In genomic region chr6:7051780-7052440, GRCh38 we compare ENCODE assay signal across 8 cellular contexts. TPM values are rescaled to one million over a fixed set of nuclear protein-coding genes. Genes with fewer than 3 reads are reported as not detected.
DNase-seq lines count a peak whose midpoint lies in the region; ATAC-seq and TF ChIP-seq lines count a peak whose summit lies in the region.

No MANE protein-coding gene starts in this region.

- peaks cover 28% of the 10 kb centered on the region for H3K4me1 ChIP-seq in Loucy (ENCODE audit: insufficient read depth, low read length, poor library complexity, severe bottlenecking)
- peaks cover 9% of the 10 kb centered on the region for H3K4me1 ChIP-seq in ectodermal cell (ENCODE audit: control insufficient read depth, insufficient read depth, low read length)
- peaks cover 2% of the 10 kb centered on the region for H3K4me1 ChIP-seq in mesendoderm (ENCODE audit: control insufficient read depth, low read depth, low read length)

- H3K9ac ChIP-seq in Loucy (ENCODE audit: low read depth, low read length, poor library complexity, severe bottlenecking): peak overlapping the region; percentile 72
- H3K9ac ChIP-seq in mesendoderm (ENCODE audit: low read length): peak overlapping the region; percentile 78

- H3K4ac ChIP-seq in mesendoderm (ENCODE audit: low read depth, low read length): no peak overlapping the region

- H2AK5ac ChIP-seq in mesendoderm (ENCODE audit: low read length): no peak overlapping the region

- H3K36me3 ChIP-seq in Loucy (ENCODE audit: insufficient read depth, low read length) (no peaks in the 10 kb centered on the region), ectodermal cell (ENCODE audit: control insufficient read depth, insufficient read depth, low read length) (no peaks in the 10 kb centered on the region), mesendoderm (ENCODE audit: control insufficient read depth, insufficient read depth, low read length) (no peaks in the 10 kb centered on the region)

- H3K23ac ChIP-seq in mesendoderm (ENCODE audit: low read length): peak overlapping the region; percentile 97

- H3K9me3 ChIP-seq in Loucy (ENCODE audit: insufficient read depth, low read depth, low read length): no peaks in the 10 kb centered on the region
- no peaks in the 10 kb centered on the region for H3K9me3 ChIP-seq in ectodermal cell (ENCODE audit: control insufficient read depth, low read length)

- peak overlapping the region; percentile 75 for H3K4me2 ChIP-seq in Loucy (ENCODE audit: low read depth, low read length, poor library complexity, severe bottlenecking)
- peak overlapping the region; percentile 83 for H3K4me2 ChIP-seq in mesendoderm (ENCODE audit: low read length)

- H4K5ac ChIP-seq in mesendoderm (ENCODE audit: low read length): no peak overlapping the region

- no peak for TF ChIP-seq CTCF in Loucy (conservative IDR thresholded peaks at IDR 0.05; ENCODE audit: low read length)

- peak overlapping the region; percentile 71 for H3K18ac ChIP-seq in mesendoderm (ENCODE audit: low read length)

- H3K27me3 ChIP-seq in Loucy (ENCODE audit: insufficient read depth, low read length, poor library complexity, severe bottlenecking) (no peaks in the 10 kb centered on the region), ectodermal cell (ENCODE audit: control insufficient read depth, insufficient read depth, low read length, poor library complexity, severe bottlenecking) (peaks cover 43% of the 10 kb centered on the region), mesendoderm (ENCODE audit: insufficient read depth, low read length, poor library complexity) (no peaks in the 10 kb centered on the region)

- H3K4me3 ChIP-seq in Loucy (ENCODE audit: low read length, poor library complexity, severe bottlenecking): peak overlapping the region; percentile 82
- peak overlapping the region; percentile 49 for H3K4me3 ChIP-seq in ectodermal cell (ENCODE audit: insufficient read depth, low read depth, low read length)
- H3K4me3 ChIP-seq in mesendoderm (ENCODE audit: low read length): peak overlapping the region; percentile 67

- no peaks in the 10 kb centered on the region; the same call in 1 of the 2 replicates for H3F3A ChIP-seq in Loucy (ENCODE audit: low read depth)

- peak overlapping the region; percentile 95 for H4K8ac ChIP-seq in mesendoderm (ENCODE audit: low read depth, low read length)

- WGBS in ectodermal cell, 2 experiments: 0% methylated on average over 58 of the region's 58 CpGs
- no CpG with 5 or more reads among the region's 58 CpGs for WGBS in mesendoderm (ENCODE audit: extremely low coverage, insufficient coverage, low lambda C conversion rate)

- no peaks in the 10 kb centered on the region for H3K79me2 ChIP-seq in Loucy (ENCODE audit: insufficient read depth, low read length)
- H3K79me2 ChIP-seq in mesendoderm (ENCODE audit: control insufficient read depth, insufficient read depth, low read length): no peaks in the 10 kb centered on the region

- no peaks in the 10 kb centered on the region for H4K20me1 ChIP-seq in Loucy (ENCODE audit: insufficient read depth, low read length, poor library complexity, severe bottlenecking)

- peak; percentile 65 for DNase-seq in AG20443 (ENCODE audit: low spot score)
- DNase-seq in activated CD4-positive, alpha-beta T cell treated with anti-CD3 and anti-CD28 coated beads for 4 hours: peak; percentile 34 to 61
- DNase-seq in mesendoderm: peak; percentile 86
- peak; percentile 53 for DNase-seq in stimulated activated naive CD8-positive, alpha-beta T cell treated with anti-CD3 and anti-CD28 coated beads, Interleukin-15, Interleukin-2, amounts not matched to agents 100 U/mL and 50 U/mL, for 24 hours
- DNase-seq in superior temporal gyrus (ENCODE audit: extremely low spot score): no peak

- peak overlapping the region; percentile 91 for H3K56ac ChIP-seq in mesendoderm (ENCODE audit: low read length)

- peak; percentile 74 for ATAC-seq in GM19351 (IDR thresholded peaks at IDR 0.05; ENCODE audit: unreplicated experiment)
- peak; percentile 63 for ATAC-seq in stimulated activated naive CD8-positive, alpha-beta T cell treated with anti-CD3 and anti-CD28 coated beads, Interleukin-15, Interleukin-2, amounts not matched to agents 100 U/mL and 50 U/mL, for 24 hours

- no peak overlapping the region for H2BK15ac ChIP-seq in mesendoderm (replicated peaks; ENCODE audit: low read depth)

- H3K79me1 ChIP-seq in mesendoderm (ENCODE audit: low read length): no peaks in the 10 kb centered on the region

- peak overlapping the region; percentile 96 for H2AFZ ChIP-seq in Loucy (ENCODE audit: low read length)

- H3K27ac ChIP-seq in ectodermal cell (ENCODE audit: insufficient read depth, low read depth, low read length, poor library complexity, severe bottlenecking) (no peak overlapping the region), mesendoderm (ENCODE audit: low read depth, low read length) (peak overlapping the region; percentile 78)

- H2BK120ac ChIP-seq in mesendoderm (ENCODE audit: low read depth, low read length): peak overlapping the region; percentile 17

- H2BK5ac ChIP-seq in mesendoderm (ENCODE audit: low read length): peak overlapping the region; percentile 63

- no peaks in the 10 kb centered on the region for H3K9me2 ChIP-seq in Loucy (replicated peaks; ENCODE audit: low read depth, low read length)

RNA-seq across cellular contexts. Expression of gene RREB1, which starts 55.9 kb away (rescaled TPM):
- 20.1 TPM for polyA plus RNA-seq in ectodermal cell (2013, experiment 1 of 4)
- polyA plus RNA-seq in ectodermal cell (2013, experiment 2 of 4): 17.6 TPM
- polyA plus RNA-seq in ectodermal cell (2013, experiment 3 of 4): 12.9 TPM
- polyA plus RNA-seq in ectodermal cell (2013, experiment 4 of 4): 14.5 TPM
- polyA plus RNA-seq in mesendoderm (2013, experiment 1 of 2): 12.6 TPM
- polyA plus RNA-seq in mesendoderm (2013, experiment 2 of 2): 12.0 TPM
